Comparison of ENCODE assay signal across 34 cellular contexts in the genomic region with DNA sequence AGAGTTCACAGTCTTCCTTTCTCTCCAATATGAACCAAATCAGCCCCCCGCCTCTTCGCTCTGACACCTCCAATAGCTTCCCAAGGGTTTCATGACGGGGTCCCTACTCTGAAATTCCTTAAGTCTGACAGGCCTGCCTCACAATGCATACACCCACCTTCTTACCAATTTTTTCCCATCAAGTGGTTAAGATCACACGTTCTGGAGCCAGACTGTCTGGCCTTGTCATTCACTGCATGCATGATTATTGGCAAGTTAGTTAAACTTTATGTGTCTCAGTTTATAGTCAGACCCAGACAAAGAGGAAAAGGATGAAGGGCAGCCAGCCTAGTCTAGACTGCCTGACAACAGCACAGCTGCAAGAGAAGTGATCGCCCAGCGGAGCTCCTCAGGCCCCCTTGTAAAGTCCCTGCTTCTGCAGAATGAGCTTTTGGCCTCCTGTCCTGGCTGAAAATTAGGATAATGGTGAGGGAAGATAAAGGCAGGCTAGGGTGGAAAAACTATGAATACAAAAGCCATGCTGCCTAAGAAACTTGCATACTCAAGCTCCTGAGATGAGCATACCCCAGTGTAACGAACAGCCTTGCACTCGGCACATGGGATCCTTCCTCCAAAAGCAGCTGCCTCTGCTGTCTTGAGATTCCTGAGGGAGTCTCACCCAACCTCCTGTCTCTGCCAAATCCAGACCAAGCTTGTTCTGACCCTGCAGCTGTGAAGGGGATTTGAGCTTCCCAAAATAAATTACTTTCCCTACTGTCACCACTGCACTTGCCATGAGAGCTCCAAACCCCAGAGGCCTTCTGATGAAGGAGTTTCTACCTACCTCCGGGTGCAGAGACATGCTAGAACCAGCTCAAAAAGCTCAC. TPM values are rescaled to one million over a fixed set of nuclear protein-coding genes. Genes with fewer than 3 reads are reported as not detected.
DNase-seq lines count a peak whose midpoint lies in the region; ATAC-seq and TF ChIP-seq lines count a peak whose summit lies in the region.
"Had no signal": no experiment of that assay in that cellular context is flagged by ENCODE, and none has a peak within 500 bp of the region (broad histone marks: within the 10 kb centered on the region; RNA-seq: fewer than 3 reads in every experiment).

No MANE protein-coding gene starts in this region.

- H3K4me1 Mint-ChIP-seq in stimulated activated naive CD8-positive, alpha-beta T cell treated with anti-CD3 and anti-CD28 coated beads, Interleukin-15, amount 100 ng/mL, for 72 hours = no peaks in the 10 kb centered on the region
- H3K4me1 Mint-ChIP-seq in nephron = peaks cover 36% of the 10 kb centered on the region
- H3K4me1 Mint-ChIP-seq: activated CD8-positive, alpha-beta memory T cell treated with anti-CD3 and anti-CD28 coated beads, Interleukin-2, amount 10 ng/mL, durations not matched to agents 7 days and 5 days had no signal

- H3K36me3 ChIP-seq in tibial artery (no peaks in the 10 kb centered on the region), stomach (no peaks in the 10 kb centered on the region)
- H3K36me3 ChIP-seq: BLaER1 treated with 17β-estradiol and CSF1 and Interleukin-3, amounts not matched to agents 10 nM and 100 nM; uterus had no signal

- DNase-seq in stimulated activated naive CD8-positive, alpha-beta T cell treated with anti-CD3 and anti-CD28 coated beads, Interleukin-15, amount 100 ng/mL, for 72 hours = no peak
- DNase-seq in stimulated activated naive CD8-positive, alpha-beta T cell treated with anti-CD3 and anti-CD28 coated beads, Interleukin-15, Interleukin-2, amounts not matched to agents 100 U/mL and 50 U/mL, for 24 hours = no peak
- peak; percentile 5 for DNase-seq in fibroblast of the aortic adventitia (ENCODE audit: low read depth)
- no peak for DNase-seq in SHP77 (lab: John Stamatoyannopoulos, UW)
- DNase-seq in cerebellum (ENCODE audit: low spot score) = no peak
- no peak for DNase-seq in tibial artery
- DNase-seq in stomach = no peak
- DNase-seq: ACHN; activated CD4-positive, alpha-beta T cell treated with anti-CD3 and anti-CD28 coated beads for 48 hours; activated CD8-positive, alpha-beta memory T cell treated with anti-CD3 and anti-CD28 coated beads, Interleukin-2, amount 10 ng/mL, durations not matched to agents 7 days and 5 days; activated naive CD4-positive, alpha-beta T cell treated with anti-CD3 and anti-CD28 coated beads, Interleukin-2, amount 50 U/mL, for 16 hours; central memory CD4-positive, alpha-beta T cell; COR-L47; DMS79 treated with DMSO at 0.1 percent for 48 hours; glutamatergic neuron; HCEC 1CT; NCI-H1048; NCI-H187; NCI-H2227 treated with DMSO at 0.1 percent for 48 hours; NCI-H69; SK-N-SH; stimulated activated CD4-positive, alpha-beta T cell treated with anti-CD3 and anti-CD28 coated beads, Interleukin-1b, Interleukin-23, amount 100 ng/mL, for 48 hours; T-helper 2 cell; uterus had no signal

- H3K9me3 Mint-ChIP-seq in stimulated activated naive CD8-positive, alpha-beta T cell treated with anti-CD3 and anti-CD28 coated beads, Interleukin-15, amount 100 ng/mL, for 72 hours = no peaks in the 10 kb centered on the region
- H3K9me3 Mint-ChIP-seq in nephron = peaks cover 33% of the 10 kb centered on the region

- H3K36me3 Mint-ChIP-seq in nephron (ENCODE audit: low read depth) = peaks cover 11% of the 10 kb centered on the region
- H3K36me3 Mint-ChIP-seq: activated CD8-positive, alpha-beta memory T cell treated with anti-CD3 and anti-CD28 coated beads, Interleukin-2, amount 10 ng/mL, durations not matched to agents 7 days and 5 days had no signal

- no peak overlapping the region for H3K27ac ChIP-seq in tibial artery
- no peak overlapping the region for H3K27ac ChIP-seq in stomach
- H3K27ac ChIP-seq: BLaER1 treated with 17β-estradiol and CSF1 and Interleukin-3, amounts not matched to agents 10 nM and 100 nM; skin epidermis; uterus; VCaP had no signal

- H3K27me3 ChIP-seq in tibial artery (no peaks in the 10 kb centered on the region), stomach (no peaks in the 10 kb centered on the region)
- H3K27me3 ChIP-seq: BLaER1 treated with 17β-estradiol and CSF1 and Interleukin-3, amounts not matched to agents 10 nM and 100 nM; uterus had no signal

- H3K9me3 ChIP-seq in tibial artery (no peaks in the 10 kb centered on the region), stomach (peaks cover 0 to 16% (median 4%) of the 10 kb centered on the region in 4 donors)
- H3K9me3 ChIP-seq: SK-N-SH, uterus had no signal

- TF ChIP-seq CTCF in fibroblast of the aortic adventitia (IDR thresholded peaks at IDR 0.05; ENCODE audit: insufficient read depth, low read length) = no peak
- TF ChIP-seq CTCF in nephron (IDR thresholded peaks at IDR 0.05; ENCODE audit: unreplicated experiment in 3 of 3) = no peak
- no peak for TF ChIP-seq CTCF in tibial artery (IDR thresholded peaks at IDR 0.05)
- no peak for TF ChIP-seq CTCF in stomach (IDR thresholded peaks at IDR 0.05)

- peak; percentile 40 for ATAC-seq in stimulated activated naive CD8-positive, alpha-beta T cell treated with anti-CD3 and anti-CD28 coated beads, Interleukin-15, amount 100 ng/mL, for 72 hours
- ATAC-seq in stimulated activated naive CD8-positive, alpha-beta T cell treated with anti-CD3 and anti-CD28 coated beads, Interleukin-15, Interleukin-2, amounts not matched to agents 100 U/mL and 50 U/mL, for 24 hours = no peak
- ATAC-seq: activated CD8-positive, alpha-beta memory T cell treated with anti-CD3 and anti-CD28 coated beads, Interleukin-2, amount 10 ng/mL, durations not matched to agents 7 days and 5 days; left lobe of liver had no signal

- H3K4me3 ChIP-seq in fibroblast of the aortic adventitia (ENCODE audit: low read depth, low read length) (no peak overlapping the region), tibial artery (no peak overlapping the region), stomach (no peak overlapping the region)
- H3K4me3 ChIP-seq: BLaER1 treated with 17β-estradiol and CSF1 and Interleukin-3, amounts not matched to agents 10 nM and 100 nM; skin epidermis; uterus had no signal

- no peak for TF ChIP-seq EP300 in stomach (IDR thresholded peaks at IDR 0.05)

- H3K4me1 ChIP-seq in tibial artery (no peaks in the 10 kb centered on the region), stomach (no peaks in the 10 kb centered on the region)
- H3K4me1 ChIP-seq: BLaER1 treated with 17β-estradiol and CSF1 and Interleukin-3, amounts not matched to agents 10 nM and 100 nM; uterus had no signal

- H3K27ac Mint-ChIP-seq in stimulated activated naive CD8-positive, alpha-beta T cell treated with anti-CD3 and anti-CD28 coated beads, Interleukin-15, amount 100 ng/mL, for 72 hours = no peak overlapping the region
- H3K27ac Mint-ChIP-seq in nephron = peak overlapping the region; percentile 93 to 97 (median 96)
- H3K27ac Mint-ChIP-seq: activated CD8-positive, alpha-beta memory T cell treated with anti-CD3 and anti-CD28 coated beads, Interleukin-2, amount 10 ng/mL, durations not matched to agents 7 days and 5 days had no signal

- no peak overlapping the region for H3K4me3 Mint-ChIP-seq in stimulated activated naive CD8-positive, alpha-beta T cell treated with anti-CD3 and anti-CD28 coated beads, Interleukin-15, amount 100 ng/mL, for 72 hours
- H3K4me3 Mint-ChIP-seq in nephron = peak overlapping the region in 2 of 3 experiments; percentile 43 to 72
- H3K4me3 Mint-ChIP-seq: activated CD8-positive, alpha-beta memory T cell treated with anti-CD3 and anti-CD28 coated beads, Interleukin-2, amount 10 ng/mL, durations not matched to agents 7 days and 5 days had no signal

- intact Hi-C loops in tibial artery (cut with DNase I; ENCODE audit: low total_unique reads) = no loop called here
- intact Hi-C loops in stomach (cut with DNase I; ENCODE audit: low total_unique reads) = no loop called here

- 72 to 84% (median 81%) methylated on average over 9 of the region's 9 CpGs for WGBS in stomach, 5 donors

- no peaks in the 10 kb centered on the region for H3K27me3 Mint-ChIP-seq in stimulated activated naive CD8-positive, alpha-beta T cell treated with anti-CD3 and anti-CD28 coated beads, Interleukin-15, amount 100 ng/mL, for 72 hours
- H3K27me3 Mint-ChIP-seq in nephron (ENCODE audit: low read depth) = no peaks in the 10 kb centered on the region
- H3K27me3 Mint-ChIP-seq: activated CD8-positive, alpha-beta memory T cell treated with anti-CD3 and anti-CD28 coated beads, Interleukin-2, amount 10 ng/mL, durations not matched to agents 7 days and 5 days had no signal

- no peak for TF ChIP-seq POLR2A in stomach (IDR thresholded peaks at IDR 0.05)

RNA-seq across cellular contexts. Expression of gene MRLN, which starts 26.6 kb away (rescaled TPM):
- total RNA-seq in fibroblast of the aortic adventitia (ENCODE audit: low replicate concordance) (not detected in 2 replicates), cerebellum (12.2 TPM), stomach (not detected)
- 1 to 10 TPM in 1 of 3 donors, not detected in 2; 5.0 TPM for polyA plus RNA-seq in stomach
- total RNA-seq: activated CD8-positive, alpha-beta memory T cell treated with anti-CD3 and anti-CD28 coated beads, Interleukin-2, amount 10 ng/mL, durations not matched to agents 7 days and 5 days; dermis microvascular lymphatic vessel endothelial cell; endothelial cell of umbilical vein; left lobe of liver; mesenteric fat pad; RPMI7951 had no signal
- polyA plus RNA-seq: endothelial cell of umbilical vein, neural cell, SK-N-SH had no signal

Comparison
In these comparisons a context has a peak if more than half of its experiments do, and no peak if none do; other contexts are left out.
1. H3K27ac Mint-ChIP-seq: peak in nephron (3 of 3); none in stimulated activated naive CD8-positive, alpha-beta T cell treated with anti-CD3 and anti-CD28 coated beads, Interleukin-15, amount 100 ng/mL, for 72 hours (0 of 2).
2. H3K4me3 Mint-ChIP-seq: peak in nephron (2 of 3); none in stimulated activated naive CD8-positive, alpha-beta T cell treated with anti-CD3 and anti-CD28 coated beads, Interleukin-15, amount 100 ng/mL, for 72 hours (0 of 2).
3. RNA of gene MRLN, which starts 26.6 kb away (total RNA-seq): 12.2 TPM in cerebellum (single experiment); not detected in fibroblast of the aortic adventitia and not detected in stomach; every median in the first group is over 10 times any median in the second.